In genomic region chr11:122101625-122102291, GRCh38 we compare ENCODE assay signal across 8 cellular contexts. TPM values are rescaled to one million over a fixed set of nuclear protein-coding genes. Genes with fewer than 3 reads are reported as not detected.
DNase-seq lines count a peak whose midpoint lies in the region; ATAC-seq and TF ChIP-seq lines count a peak whose summit lies in the region.

No MANE protein-coding gene starts in this region.

- ATAC-seq in HG03175 (IDR thresholded peaks at IDR 0.05; ENCODE audit: unreplicated experiment), result no peak

- CTCF ChIA-PET in AG04449 (lab: Yijun Ruan, JAX), result interaction anchor here (0.6 to 6.3 kb wide), 22 partner anchors 8 to 446 kb away, joined by 3 to 56 read pairs (median 4); partner anchors contain the start of gene BLID

- DNase-seq in AG04449 (ENCODE audit: low read depth, low spot score), result no peak
- DNase-seq in NCI-H2081 (lab: John Stamatoyannopoulos, UW), result peak; percentile 76 to 91
- DNase-seq in dermis blood vessel endothelial cell, result peak; percentile 61
- DNase-seq in left kidney (ENCODE audit: low read depth, low spot score), result peak; percentile 95
- peak; percentile 97 for DNase-seq in superior temporal gyrus (ENCODE audit: extremely low spot score)
- DNase-seq in NCI-H510A (lab: John Stamatoyannopoulos, UW), result no peak
- DNase-seq in GDM1 (lab: John Stamatoyannopoulos, UW), result no peak

- POLR2A ChIA-PET in AG04449 (lab: Yijun Ruan, JAX), result interaction anchor here (0.6 to 3.2 kb wide), 13 partner anchors 11 to 445 kb away, joined by 3 to 25 read pairs (median 4); no protein-coding TSS in a partner anchor

- TF ChIP-seq CTCF in AG04449 (IDR thresholded peaks at IDR 0.05; ENCODE audit: insufficient read depth, low read length, missing control alignments), result peak; percentile 72

- peak overlapping the region; percentile 82 for H3K4me3 ChIP-seq in AG04449 (ENCODE audit: low read depth, low read length)

RNA-seq across cellular contexts. Expression of gene BLID, which starts 14.3 kb away (rescaled TPM):
- 0.79 TPM in 1 of 2 replicates, not detected in the other for total RNA-seq in dermis blood vessel endothelial cell

Comparison
In these comparisons a context has a peak if more than half of its experiments do, and no peak if none do; other contexts are left out.
1. DNase-seq: peak in NCI-H2081 (2 of 2), dermis blood vessel endothelial cell (single experiment), left kidney (single experiment) and superior temporal gyrus (single experiment); none in AG04449 (single experiment), NCI-H510A (single experiment) and GDM1 (single experiment).